ENCODE assay signal across 1 cellular context in the genomic region with DNA sequence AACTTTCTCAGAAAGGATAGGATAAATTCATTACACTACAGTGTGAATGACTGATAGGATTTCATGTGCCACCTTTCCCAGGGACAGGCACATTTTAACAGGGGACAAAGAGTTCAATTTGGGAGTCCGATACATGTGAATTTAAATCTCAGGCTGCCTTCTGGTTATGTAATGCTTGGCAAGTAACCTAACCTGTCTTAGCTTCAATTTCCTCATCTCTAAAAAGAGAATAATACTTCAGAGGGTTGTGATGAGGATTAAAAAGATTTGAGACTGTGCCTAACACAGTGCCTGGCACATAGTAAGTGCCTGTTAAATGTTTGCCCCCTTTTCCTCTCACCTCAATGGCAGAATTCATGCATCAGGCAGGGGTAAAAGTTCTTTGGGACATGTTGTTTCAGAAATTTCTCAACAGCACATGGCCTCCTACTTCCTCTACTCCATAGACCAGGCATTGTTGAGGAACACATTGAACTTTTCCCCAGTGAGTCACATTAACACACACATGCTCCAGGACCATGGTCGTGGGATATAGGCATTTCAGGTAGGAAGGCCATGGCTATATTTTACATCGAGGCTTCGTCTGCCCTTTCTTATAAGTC.
TF ChIP-seq lines count a peak whose summit lies in the region.

No MANE protein-coding gene starts in this region.

TF ChIP-seq in HepG2, 621 proteins besides CTCF, POLR2A, EP300 and RAD21 (continued from another document and continues in another):
- TF ChIP-seq, protein P1, sequence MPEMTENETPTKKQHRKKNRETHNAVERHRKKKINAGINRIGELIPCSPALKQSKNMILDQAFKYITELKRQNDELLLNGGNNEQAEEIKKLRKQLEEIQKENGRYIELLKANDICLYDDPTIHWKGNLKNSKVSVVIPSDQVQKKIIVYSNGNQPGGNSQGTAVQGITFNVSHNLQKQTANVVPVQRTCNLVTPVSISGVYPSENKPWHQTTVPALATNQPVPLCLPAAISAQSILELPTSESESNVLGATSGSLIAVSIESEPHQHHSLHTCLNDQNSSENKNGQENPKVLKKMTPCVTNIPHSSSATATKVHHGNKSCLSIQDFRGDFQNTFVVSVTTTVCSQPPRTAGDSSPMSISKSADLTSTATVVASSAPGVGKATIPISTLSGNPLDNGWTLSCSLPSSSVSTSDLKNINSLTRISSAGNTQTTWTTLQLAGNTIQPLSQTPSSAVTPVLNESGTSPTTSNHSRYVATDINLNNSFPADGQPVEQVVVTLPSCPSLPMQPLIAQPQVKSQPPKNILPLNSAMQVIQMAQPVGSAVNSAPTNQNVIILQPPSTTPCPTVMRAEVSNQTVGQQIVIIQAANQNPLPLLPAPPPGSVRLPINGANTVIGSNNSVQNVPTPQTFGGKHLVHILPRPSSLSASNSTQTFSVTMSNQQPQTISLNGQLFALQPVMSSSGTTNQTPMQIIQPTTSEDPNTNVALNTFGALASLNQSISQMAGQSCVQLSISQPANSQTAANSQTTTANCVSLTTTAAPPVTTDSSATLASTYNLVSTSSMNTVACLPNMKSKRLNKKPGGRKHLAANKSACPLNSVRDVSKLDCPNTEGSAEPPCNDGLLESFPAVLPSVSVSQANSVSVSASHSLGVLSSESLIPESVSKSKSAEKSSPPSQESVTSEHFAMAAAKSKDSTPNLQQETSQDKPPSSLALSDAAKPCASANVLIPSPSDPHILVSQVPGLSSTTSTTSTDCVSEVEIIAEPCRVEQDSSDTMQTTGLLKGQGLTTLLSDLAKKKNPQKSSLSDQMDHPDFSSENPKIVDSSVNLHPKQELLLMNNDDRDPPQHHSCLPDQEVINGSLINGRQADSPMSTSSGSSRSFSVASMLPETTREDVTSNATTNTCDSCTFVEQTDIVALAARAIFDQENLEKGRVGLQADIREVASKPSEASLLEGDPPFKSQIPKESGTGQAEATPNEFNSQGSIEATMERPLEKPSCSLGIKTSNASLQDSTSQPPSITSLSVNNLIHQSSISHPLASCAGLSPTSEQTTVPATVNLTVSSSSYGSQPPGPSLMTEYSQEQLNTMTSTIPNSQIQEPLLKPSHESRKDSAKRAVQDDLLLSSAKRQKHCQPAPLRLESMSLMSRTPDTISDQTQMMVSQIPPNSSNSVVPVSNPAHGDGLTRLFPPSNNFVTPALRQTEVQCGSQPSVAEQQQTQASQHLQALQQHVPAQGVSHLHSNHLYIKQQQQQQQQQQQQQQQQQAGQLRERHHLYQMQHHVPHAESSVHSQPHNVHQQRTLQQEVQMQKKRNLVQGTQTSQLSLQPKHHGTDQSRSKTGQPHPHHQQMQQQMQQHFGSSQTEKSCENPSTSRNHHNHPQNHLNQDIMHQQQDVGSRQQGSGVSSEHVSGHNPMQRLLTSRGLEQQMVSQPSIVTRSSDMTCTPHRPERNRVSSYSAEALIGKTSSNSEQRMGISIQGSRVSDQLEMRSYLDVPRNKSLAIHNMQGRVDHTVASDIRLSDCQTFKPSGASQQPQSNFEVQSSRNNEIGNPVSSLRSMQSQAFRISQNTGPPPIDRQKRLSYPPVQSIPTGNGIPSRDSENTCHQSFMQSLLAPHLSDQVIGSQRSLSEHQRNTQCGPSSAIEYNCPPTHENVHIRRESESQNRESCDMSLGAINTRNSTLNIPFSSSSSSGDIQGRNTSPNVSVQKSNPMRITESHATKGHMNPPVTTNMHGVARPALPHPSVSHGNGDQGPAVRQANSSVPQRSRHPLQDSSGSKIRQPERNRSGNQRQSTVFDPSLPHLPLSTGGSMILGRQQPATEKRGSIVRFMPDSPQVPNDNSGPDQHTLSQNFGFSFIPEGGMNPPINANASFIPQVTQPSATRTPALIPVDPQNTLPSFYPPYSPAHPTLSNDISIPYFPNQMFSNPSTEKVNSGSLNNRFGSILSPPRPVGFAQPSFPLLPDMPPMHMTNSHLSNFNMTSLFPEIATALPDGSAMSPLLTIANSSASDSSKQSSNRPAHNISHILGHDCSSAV (CRISPR knock-in tag; IDR thresholded peaks at IDR 0.05; ENCODE audit: borderline replicate concordance) = no peak
- peak; percentile 54; the same call in 1 of the 2 replicates for TF ChIP-seq ZMYM4 (CRISPR knock-in tag; IDR thresholded peaks at IDR 0.05)
- TF ChIP-seq, protein P2, sequence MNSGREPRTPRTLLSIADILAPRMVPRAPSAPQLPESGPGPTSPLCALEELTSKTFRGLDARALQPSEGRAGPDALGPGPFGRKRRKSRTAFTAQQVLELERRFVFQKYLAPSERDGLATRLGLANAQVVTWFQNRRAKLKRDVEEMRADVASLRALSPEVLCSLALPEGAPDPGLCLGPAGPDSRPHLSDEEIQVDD (CRISPR knock-in tag; IDR thresholded peaks at IDR 0.05; ENCODE audit: borderline replicate concordance) = no peak
- TF ChIP-seq, protein P3, sequence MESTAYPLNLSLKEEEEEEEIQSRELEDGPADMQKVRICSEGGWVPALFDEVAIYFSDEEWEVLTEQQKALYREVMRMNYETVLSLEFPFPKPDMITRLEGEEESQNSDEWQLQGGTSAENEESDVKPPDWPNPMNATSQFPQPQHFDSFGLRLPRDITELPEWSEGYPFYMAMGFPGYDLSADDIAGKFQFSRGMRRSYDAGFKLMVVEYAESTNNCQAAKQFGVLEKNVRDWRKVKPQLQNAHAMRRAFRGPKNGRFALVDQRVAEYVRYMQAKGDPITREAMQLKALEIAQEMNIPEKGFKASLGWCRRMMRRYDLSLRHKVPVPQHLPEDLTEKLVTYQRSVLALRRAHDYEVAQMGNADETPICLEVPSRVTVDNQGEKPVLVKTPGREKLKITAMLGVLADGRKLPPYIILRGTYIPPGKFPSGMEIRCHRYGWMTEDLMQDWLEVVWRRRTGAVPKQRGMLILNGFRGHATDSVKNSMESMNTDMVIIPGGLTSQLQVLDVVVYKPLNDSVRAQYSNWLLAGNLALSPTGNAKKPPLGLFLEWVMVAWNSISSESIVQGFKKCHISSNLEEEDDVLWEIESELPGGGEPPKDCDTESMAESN (CRISPR knock-in tag; conservative IDR thresholded peaks at IDR 0.05) = peak; percentile 11; the same call in 1 of the 2 replicates
- TF ChIP-seq, protein P4, sequence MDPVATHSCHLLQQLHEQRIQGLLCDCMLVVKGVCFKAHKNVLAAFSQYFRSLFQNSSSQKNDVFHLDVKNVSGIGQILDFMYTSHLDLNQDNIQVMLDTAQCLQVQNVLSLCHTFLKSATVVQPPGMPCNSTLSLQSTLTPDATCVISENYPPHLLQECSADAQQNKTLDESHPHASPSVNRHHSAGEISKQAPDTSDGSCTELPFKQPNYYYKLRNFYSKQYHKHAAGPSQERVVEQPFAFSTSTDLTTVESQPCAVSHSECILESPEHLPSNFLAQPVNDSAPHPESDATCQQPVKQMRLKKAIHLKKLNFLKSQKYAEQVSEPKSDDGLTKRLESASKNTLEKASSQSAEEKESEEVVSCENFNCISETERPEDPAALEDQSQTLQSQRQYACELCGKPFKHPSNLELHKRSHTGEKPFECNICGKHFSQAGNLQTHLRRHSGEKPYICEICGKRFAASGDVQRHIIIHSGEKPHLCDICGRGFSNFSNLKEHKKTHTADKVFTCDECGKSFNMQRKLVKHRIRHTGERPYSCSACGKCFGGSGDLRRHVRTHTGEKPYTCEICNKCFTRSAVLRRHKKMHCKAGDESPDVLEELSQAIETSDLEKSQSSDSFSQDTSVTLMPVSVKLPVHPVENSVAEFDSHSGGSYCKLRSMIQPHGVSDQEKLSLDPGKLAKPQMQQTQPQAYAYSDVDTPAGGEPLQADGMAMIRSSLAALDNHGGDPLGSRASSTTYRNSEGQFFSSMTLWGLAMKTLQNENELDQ (CRISPR knock-in tag; IDR thresholded peaks at IDR 0.05; ENCODE audit: borderline replicate concordance) = no peak
- TF ChIP-seq, protein P5, sequence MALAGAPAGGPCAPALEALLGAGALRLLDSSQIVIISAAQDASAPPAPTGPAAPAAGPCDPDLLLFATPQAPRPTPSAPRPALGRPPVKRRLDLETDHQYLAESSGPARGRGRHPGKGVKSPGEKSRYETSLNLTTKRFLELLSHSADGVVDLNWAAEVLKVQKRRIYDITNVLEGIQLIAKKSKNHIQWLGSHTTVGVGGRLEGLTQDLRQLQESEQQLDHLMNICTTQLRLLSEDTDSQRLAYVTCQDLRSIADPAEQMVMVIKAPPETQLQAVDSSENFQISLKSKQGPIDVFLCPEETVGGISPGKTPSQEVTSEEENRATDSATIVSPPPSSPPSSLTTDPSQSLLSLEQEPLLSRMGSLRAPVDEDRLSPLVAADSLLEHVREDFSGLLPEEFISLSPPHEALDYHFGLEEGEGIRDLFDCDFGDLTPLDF (CRISPR knock-in tag; IDR thresholded peaks at IDR 0.05) = no peak
- TF ChIP-seq TCF12 (IDR thresholded peaks at IDR 0.05) = no peak
- peak; percentile 47; the same call in 1 of the 2 replicates for TF ChIP-seq TCF12 (CRISPR knock-in tag; IDR thresholded peaks at IDR 0.05)
- TF ChIP-seq ZBTB3 (CRISPR knock-in tag; IDR thresholded peaks at IDR 0.05; ENCODE audit: borderline replicate concordance, low read depth) = no peak
- TF ChIP-seq, protein P6, sequence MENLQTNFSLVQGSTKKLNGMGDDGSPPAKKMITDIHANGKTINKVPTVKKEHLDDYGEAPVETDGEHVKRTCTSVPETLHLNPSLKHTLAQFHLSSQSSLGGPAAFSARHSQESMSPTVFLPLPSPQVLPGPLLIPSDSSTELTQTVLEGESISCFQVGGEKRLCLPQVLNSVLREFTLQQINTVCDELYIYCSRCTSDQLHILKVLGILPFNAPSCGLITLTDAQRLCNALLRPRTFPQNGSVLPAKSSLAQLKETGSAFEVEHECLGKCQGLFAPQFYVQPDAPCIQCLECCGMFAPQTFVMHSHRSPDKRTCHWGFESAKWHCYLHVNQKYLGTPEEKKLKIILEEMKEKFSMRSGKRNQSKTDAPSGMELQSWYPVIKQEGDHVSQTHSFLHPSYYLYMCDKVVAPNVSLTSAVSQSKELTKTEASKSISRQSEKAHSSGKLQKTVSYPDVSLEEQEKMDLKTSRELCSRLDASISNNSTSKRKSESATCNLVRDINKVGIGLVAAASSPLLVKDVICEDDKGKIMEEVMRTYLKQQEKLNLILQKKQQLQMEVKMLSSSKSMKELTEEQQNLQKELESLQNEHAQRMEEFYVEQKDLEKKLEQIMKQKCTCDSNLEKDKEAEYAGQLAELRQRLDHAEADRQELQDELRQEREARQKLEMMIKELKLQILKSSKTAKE (CRISPR knock-in tag; IDR thresholded peaks at IDR 0.05; ENCODE audit: borderline replicate concordance) = peak; percentile 47; the same call in 1 of the 2 replicates
- TF ChIP-seq MZF1 (CRISPR knock-in tag; IDR thresholded peaks at IDR 0.05; ENCODE audit: borderline replicate concordance) = no peak
- no peak for TF ChIP-seq PCBP2 (optimal IDR thresholded peaks at IDR 0.05; ENCODE audit: low read depth, low read length, poor library complexity, severe bottlenecking)
- TF ChIP-seq XRCC5 (optimal IDR thresholded peaks at IDR 0.05; ENCODE audit: low read length) = peak; percentile 24
- TF ChIP-seq, protein P7, sequence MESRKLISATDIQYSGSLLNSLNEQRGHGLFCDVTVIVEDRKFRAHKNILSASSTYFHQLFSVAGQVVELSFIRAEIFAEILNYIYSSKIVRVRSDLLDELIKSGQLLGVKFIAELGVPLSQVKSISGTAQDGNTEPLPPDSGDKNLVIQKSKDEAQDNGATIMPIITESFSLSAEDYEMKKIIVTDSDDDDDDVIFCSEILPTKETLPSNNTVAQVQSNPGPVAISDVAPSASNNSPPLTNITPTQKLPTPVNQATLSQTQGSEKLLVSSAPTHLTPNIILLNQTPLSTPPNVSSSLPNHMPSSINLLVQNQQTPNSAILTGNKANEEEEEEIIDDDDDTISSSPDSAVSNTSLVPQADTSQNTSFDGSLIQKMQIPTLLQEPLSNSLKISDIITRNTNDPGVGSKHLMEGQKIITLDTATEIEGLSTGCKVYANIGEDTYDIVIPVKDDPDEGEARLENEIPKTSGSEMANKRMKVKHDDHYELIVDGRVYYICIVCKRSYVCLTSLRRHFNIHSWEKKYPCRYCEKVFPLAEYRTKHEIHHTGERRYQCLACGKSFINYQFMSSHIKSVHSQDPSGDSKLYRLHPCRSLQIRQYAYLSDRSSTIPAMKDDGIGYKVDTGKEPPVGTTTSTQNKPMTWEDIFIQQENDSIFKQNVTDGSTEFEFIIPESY (CRISPR knock-in tag; IDR thresholded peaks at IDR 0.05) = peak; percentile 28; the same call in 1 of the 2 replicates
- TF ChIP-seq JUN (CRISPR knock-in tag; IDR thresholded peaks at IDR 0.05) = no peak
- TF ChIP-seq ZNF546 (CRISPR knock-in tag; conservative IDR thresholded peaks at IDR 0.05) = no peak
- TF ChIP-seq SMAD3 (CRISPR knock-in tag; IDR thresholded peaks at IDR 0.05) = peak; percentile 59
- no peak for TF ChIP-seq NONO (IDR thresholded peaks at IDR 0.05)
- TF ChIP-seq NONO (CRISPR knock-in tag; conservative IDR thresholded peaks at IDR 0.05) = no peak
- TF ChIP-seq, protein P8, sequence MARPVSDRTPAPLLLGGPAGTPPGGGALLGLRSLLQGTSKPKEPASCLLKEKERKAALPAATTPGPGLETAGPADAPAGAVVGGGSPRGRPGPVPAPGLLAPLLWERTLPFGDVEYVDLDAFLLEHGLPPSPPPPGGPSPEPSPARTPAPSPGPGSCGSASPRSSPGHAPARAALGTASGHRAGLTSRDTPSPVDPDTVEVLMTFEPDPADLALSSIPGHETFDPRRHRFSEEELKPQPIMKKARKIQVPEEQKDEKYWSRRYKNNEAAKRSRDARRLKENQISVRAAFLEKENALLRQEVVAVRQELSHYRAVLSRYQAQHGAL (CRISPR knock-in tag; IDR thresholded peaks at IDR 0.05; ENCODE audit: not compliant biosample characterization) = no peak
- peak; percentile 60; the same call in 1 of the 2 replicates for TF ChIP-seq YEATS4 (CRISPR knock-in tag; IDR thresholded peaks at IDR 0.05; ENCODE audit: borderline replicate concordance)
- TF ChIP-seq GTF3A (CRISPR knock-in tag; conservative IDR thresholded peaks at IDR 0.05) = no peak
- TF ChIP-seq FOXP1 (IDR thresholded peaks at IDR 0.05) = no peak
- TF ChIP-seq FOXP1 (CRISPR knock-in tag; IDR thresholded peaks at IDR 0.05) = peak; percentile 72; the same call in 1 of the 2 replicates
- TF ChIP-seq ZKSCAN5 (CRISPR knock-in tag; IDR thresholded peaks at IDR 0.05) = 0 out of 2 replicates have a peak, but pooled peaks have one; percentile 41
- TF ChIP-seq, protein P9, sequence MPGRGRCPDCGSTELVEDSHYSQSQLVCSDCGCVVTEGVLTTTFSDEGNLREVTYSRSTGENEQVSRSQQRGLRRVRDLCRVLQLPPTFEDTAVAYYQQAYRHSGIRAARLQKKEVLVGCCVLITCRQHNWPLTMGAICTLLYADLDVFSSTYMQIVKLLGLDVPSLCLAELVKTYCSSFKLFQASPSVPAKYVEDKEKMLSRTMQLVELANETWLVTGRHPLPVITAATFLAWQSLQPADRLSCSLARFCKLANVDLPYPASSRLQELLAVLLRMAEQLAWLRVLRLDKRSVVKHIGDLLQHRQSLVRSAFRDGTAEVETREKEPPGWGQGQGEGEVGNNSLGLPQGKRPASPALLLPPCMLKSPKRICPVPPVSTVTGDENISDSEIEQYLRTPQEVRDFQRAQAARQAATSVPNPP (CRISPR knock-in tag; IDR thresholded peaks at IDR 0.05) = no peak
- no peak for TF ChIP-seq SCMH1 (CRISPR knock-in tag; IDR thresholded peaks at IDR 0.05; ENCODE audit: borderline replicate concordance)
- no peak; the same call in 1 of the 2 replicates for TF ChIP-seq ZNF12 (CRISPR knock-in tag; IDR thresholded peaks at IDR 0.05)
- TF ChIP-seq HOXA5 (CRISPR knock-in tag; IDR thresholded peaks at IDR 0.05) = no peak
